ENCODE assay signal across 12 cellular contexts in the genomic region with DNA sequence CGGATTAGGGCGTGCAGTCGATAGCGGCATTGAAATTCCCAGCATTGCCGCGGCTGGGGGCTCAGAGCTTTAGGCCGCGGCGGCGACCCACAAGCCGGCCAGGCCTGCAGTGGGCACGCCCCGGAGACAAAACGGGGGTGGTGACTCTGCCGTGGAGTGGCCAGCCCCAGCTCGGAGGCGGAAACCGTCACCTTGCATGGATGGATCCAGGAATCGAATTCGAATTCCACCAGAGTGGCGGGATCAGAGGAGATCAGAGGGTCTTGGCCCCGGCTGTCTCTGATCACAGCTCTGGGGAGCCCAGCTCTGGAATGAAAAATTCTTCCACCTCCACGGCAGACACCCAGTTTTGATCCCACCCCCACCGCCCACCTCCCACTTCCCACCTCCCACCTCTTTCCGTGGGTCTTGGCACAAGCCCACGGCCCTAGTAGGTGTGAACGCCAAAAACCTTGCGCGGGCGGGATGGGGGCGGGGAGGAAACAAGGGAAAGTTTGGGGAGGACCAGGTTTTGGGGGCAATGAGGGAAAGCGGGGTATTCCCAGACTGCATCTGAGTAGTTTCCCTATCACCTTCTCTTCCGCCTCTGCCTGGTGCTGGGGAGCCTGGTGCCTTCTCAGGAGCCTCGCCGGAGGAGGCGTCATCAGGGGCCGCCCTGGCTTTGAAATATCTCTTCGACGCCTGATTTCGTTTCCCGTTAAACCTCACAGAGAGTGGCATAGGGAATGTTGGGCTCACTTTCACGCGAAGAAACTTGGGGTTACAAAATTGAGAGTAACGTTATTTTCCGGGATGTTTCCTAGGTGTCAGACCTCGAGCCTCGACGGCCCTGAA. TPM values are rescaled to one million over a fixed set of nuclear protein-coding genes. Genes with fewer than 3 reads are reported as not detected.
DNase-seq lines count a peak whose midpoint lies in the region; ATAC-seq and TF ChIP-seq lines count a peak whose summit lies in the region.
"Had no signal": no experiment of that assay in that cellular context is flagged by ENCODE, and none has a peak within 500 bp of the region (broad histone marks: within the 10 kb centered on the region; RNA-seq: fewer than 3 reads in every experiment).

No MANE protein-coding gene starts in this region.

- peaks cover 74% of the 10 kb centered on the region for H3K27me3 Mint-ChIP-seq in T-helper 1 cell treated with Interleukin-12 subunit alpha and Interleukin-12 subunit beta and Interleukin-4 antibody, amounts not matched to agents 30 μg/mL and 1 μg/mL, for 36 hours (ENCODE audit: low read depth)

- H3K4me3 ChIP-seq in brain microvascular endothelial cell (ENCODE audit: low read depth, low read length) (peak overlapping the region; percentile 64), left lung (peak overlapping the region; percentile 47 to 53), suprapubic skin (peak overlapping the region; percentile 91)

- H3K27ac Mint-ChIP-seq in T-helper 1 cell treated with Interleukin-12 subunit alpha and Interleukin-12 subunit beta and Interleukin-4 antibody, amounts not matched to agents 30 μg/mL and 1 μg/mL, for 36 hours, result peak overlapping the region; percentile 62

- H3K9me3 ChIP-seq in left lung, result no peaks in the 10 kb centered on the region
- no peaks in the 10 kb centered on the region for H3K9me3 ChIP-seq in suprapubic skin
- H3K9me3 ChIP-seq: testis had no signal

- intact Hi-C loops in left lung (cut with DNase I), result loop anchor here in 1 of 2 donors (10.0 kb wide), 1 partner anchor 647 kb away; the partner anchor contains the start of gene IRX5

- H3K36me3 ChIP-seq in brain microvascular endothelial cell (replicated peaks), result no peaks in the 10 kb centered on the region
- no peaks in the 10 kb centered on the region for H3K36me3 ChIP-seq in left lung
- H3K36me3 ChIP-seq in suprapubic skin, result peaks cover 2% of the 10 kb centered on the region

- no peak overlapping the region for H3K4me3 Mint-ChIP-seq in T-helper 1 cell treated with Interleukin-12 subunit alpha and Interleukin-12 subunit beta and Interleukin-4 antibody, amounts not matched to agents 30 μg/mL and 1 μg/mL, for 36 hours

- H3K27ac ChIP-seq in brain microvascular endothelial cell, result no peak overlapping the region
- H3K27ac ChIP-seq in left lung, result peak overlapping the region in 1 of 2 donors; percentile 83
- peak overlapping the region; percentile 97 for H3K27ac ChIP-seq in suprapubic skin
- H3K27ac ChIP-seq: testis had no signal

- in situ Hi-C loops in brain microvascular endothelial cell (cut with HindIII; ENCODE audit: low pct_ligation_motif_present, low sequenced_read_pairs), result loop anchor here (25.0 kb wide), 1 partner anchor 649 kb away; the partner anchor contains the start of gene IRX5

- H3K4me1 ChIP-seq in left lung (peaks cover 0 to 24% of the 10 kb centered on the region in 2 donors), suprapubic skin (peaks cover 19% of the 10 kb centered on the region)

- no peaks in the 10 kb centered on the region for H3K9me3 Mint-ChIP-seq in T-helper 1 cell treated with Interleukin-12 subunit alpha and Interleukin-12 subunit beta and Interleukin-4 antibody, amounts not matched to agents 30 μg/mL and 1 μg/mL, for 36 hours

- peaks cover 15% of the 10 kb centered on the region for H3K36me3 Mint-ChIP-seq in T-helper 1 cell treated with Interleukin-12 subunit alpha and Interleukin-12 subunit beta and Interleukin-4 antibody, amounts not matched to agents 30 μg/mL and 1 μg/mL, for 36 hours (ENCODE audit: low read depth)

- DNase-seq in T-helper 1 cell (no peak), brain microvascular endothelial cell (no peak), left lung (peak; percentile 47 to 84), suprapubic skin (ENCODE audit: low spot score in 2 of 2) (no peak), SIG-M5 (lab: John Stamatoyannopoulos, UW) (no peak)
- DNase-seq: ACHN; activated CD4-positive, alpha-beta T cell treated with anti-CD3 and anti-CD28 coated beads, Interleukin-2, amount 50 U/mL, for 4 hours; NCI-H2171 treated with DMSO at 0.1 percent for 48 hours; testis had no signal

- no peak for TF ChIP-seq POLR2A in suprapubic skin (IDR thresholded peaks at IDR 0.05)

- H3K27me3 ChIP-seq in brain microvascular endothelial cell (replicated peaks) (peaks cover 74% of the 10 kb centered on the region), left lung (peaks cover 69 to 100% of the 10 kb centered on the region in 2 donors), suprapubic skin (peaks cover 55% of the 10 kb centered on the region)
- H3K27me3 ChIP-seq: testis had no signal

- no peak for TF ChIP-seq EP300 in suprapubic skin (IDR thresholded peaks at IDR 0.05)

- TF ChIP-seq CTCF in brain microvascular endothelial cell (IDR thresholded peaks at IDR 0.05; ENCODE audit: low read depth, low read length, missing control alignments), result no peak
- no peak for TF ChIP-seq CTCF in left lung (IDR thresholded peaks at IDR 0.05)
- no peak for TF ChIP-seq CTCF in suprapubic skin (IDR thresholded peaks at IDR 0.05)

- 64% methylated on average over 40 of the region's 48 CpGs for WGBS in suprapubic skin

- H3K4me1 Mint-ChIP-seq in T-helper 1 cell treated with Interleukin-12 subunit alpha and Interleukin-12 subunit beta and Interleukin-4 antibody, amounts not matched to agents 30 μg/mL and 1 μg/mL, for 36 hours (ENCODE audit: low read depth), result peaks cover 17% of the 10 kb centered on the region

- ATAC-seq in left lung, result peak; percentile 28
- no peak for ATAC-seq in HG03457 (IDR thresholded peaks at IDR 0.05; ENCODE audit: unreplicated experiment)
- ATAC-seq in HG03139 (IDR thresholded peaks at IDR 0.05; ENCODE audit: unreplicated experiment), result no peak

RNA-seq across cellular contexts. Expression of gene IRX3, which starts 1.4 kb away (rescaled TPM):
- total RNA-seq in left lung (10 to 100 TPM; 40.7 to 42.0 TPM), suprapubic skin (100 to 1,000 TPM in 1 of 4 donors, 10 to 100 TPM in 3; 50.9 to 112 (median 82.7) TPM)

Comparison
In these comparisons a context has a peak if more than half of its experiments do, and no peak if none do; other contexts are left out.
1. DNase-seq: peak in left lung (2 of 2); none in T-helper 1 cell (0 of 5), brain microvascular endothelial cell (single experiment), suprapubic skin (0 of 2) and SIG-M5 (single experiment).
2. Peak in every context shown above with its lines, with median percentiles within 50 percentile points of each other: H3K4me3 ChIP-seq.